ENCODE assay signal across 1 cellular context in the genomic region with DNA sequence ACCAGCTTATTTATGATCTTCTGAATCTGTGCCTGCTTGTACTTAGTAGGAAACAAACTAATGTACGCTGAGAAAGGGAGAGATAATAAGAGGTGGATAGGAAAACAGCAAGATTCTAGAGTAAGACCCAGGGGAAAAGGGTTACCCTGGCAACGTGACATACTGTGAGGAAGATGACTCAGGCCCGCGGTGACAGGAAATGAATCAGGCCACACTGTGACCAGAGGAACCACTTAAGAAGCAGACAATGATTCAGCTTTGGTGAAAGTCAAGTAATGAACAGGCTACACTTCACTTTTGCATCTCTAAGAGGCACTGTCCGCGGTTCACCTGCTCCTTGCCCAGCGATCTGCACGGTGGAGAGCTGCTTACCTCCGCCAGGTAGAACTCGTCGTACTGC.
A peak's percentile ranks its signal among the peaks of the same experiment; 100 is the strongest.
TF ChIP-seq lines count a peak whose summit lies in the region.

No MANE protein-coding gene starts in this region.

TF ChIP-seq in K562, 482 proteins besides CTCF, POLR2A, EP300 and RAD21 (continued from another document):
- TF ChIP-seq HIVEP1 (CRISPR knock-in tag; IDR thresholded peaks at IDR 0.05) (no peak), PTRF (tag; IDR thresholded peaks at IDR 0.05) (no peak), RFX1 (IDR thresholded peaks at IDR 0.05) (peak; percentile 53), GABPA (tag; conservative IDR thresholded peaks at IDR 0.05; ENCODE audit: low read depth) (peak; percentile 31; the same call in 1 of the 2 replicates), ARNT (IDR thresholded peaks at IDR 0.05) (no peak), FOXP4 (CRISPR knock-in tag; IDR thresholded peaks at IDR 0.05; ENCODE audit: borderline replicate concordance) (no peak), NCOR1 (IDR thresholded peaks at IDR 0.05) (no peak)
TF ChIP-seq in K562: peak in this region for 5.
